In the genomic region with DNA sequence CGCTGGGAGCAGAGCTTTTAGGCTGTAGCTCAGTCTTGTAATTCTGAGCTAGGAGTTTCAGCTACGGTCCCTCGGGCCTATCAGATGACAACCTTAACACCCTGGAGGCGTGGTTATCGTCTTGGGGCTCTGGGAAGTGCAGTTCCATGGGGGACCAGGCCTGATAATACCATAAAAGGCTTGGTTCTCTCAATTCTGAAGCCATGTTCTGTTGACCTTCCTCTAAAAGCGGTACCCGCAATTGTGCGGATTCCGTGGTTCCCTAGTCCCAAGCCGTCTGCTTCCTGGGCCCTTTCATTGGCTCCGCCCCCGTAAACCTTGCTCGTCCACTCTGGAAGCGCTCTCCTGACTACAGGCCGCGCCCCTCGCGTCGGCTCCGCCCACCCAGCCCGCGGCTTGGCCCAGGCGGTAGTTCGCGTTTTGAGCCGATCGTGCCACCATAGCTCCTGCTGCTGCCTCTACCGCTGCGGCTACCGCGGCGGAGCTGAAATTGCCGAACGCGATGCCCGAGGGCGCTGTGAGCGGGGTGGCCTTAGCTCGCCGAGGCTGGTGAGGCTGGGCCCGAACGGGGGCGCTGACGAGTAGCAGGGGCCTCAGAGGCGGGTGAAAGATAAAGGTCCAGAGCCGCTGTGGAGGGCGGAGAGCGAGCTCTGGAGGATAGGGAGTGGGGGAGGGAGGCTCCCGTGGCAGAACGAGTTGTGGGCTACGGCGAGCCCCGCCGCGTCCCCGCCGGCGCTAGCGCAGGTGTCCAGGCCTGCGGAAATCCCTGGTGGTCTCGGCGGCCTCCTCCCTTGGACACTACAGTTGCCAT, we compare ENCODE assay signal across 8 cellular contexts. TPM values are rescaled to one million over a fixed set of nuclear protein-coding genes. Genes with fewer than 3 reads are reported as not detected.
DNase-seq lines count a peak whose midpoint lies in the region; ATAC-seq, FAIRE-seq and TF ChIP-seq lines count a peak whose summit lies in the region.

A gene with protein sequence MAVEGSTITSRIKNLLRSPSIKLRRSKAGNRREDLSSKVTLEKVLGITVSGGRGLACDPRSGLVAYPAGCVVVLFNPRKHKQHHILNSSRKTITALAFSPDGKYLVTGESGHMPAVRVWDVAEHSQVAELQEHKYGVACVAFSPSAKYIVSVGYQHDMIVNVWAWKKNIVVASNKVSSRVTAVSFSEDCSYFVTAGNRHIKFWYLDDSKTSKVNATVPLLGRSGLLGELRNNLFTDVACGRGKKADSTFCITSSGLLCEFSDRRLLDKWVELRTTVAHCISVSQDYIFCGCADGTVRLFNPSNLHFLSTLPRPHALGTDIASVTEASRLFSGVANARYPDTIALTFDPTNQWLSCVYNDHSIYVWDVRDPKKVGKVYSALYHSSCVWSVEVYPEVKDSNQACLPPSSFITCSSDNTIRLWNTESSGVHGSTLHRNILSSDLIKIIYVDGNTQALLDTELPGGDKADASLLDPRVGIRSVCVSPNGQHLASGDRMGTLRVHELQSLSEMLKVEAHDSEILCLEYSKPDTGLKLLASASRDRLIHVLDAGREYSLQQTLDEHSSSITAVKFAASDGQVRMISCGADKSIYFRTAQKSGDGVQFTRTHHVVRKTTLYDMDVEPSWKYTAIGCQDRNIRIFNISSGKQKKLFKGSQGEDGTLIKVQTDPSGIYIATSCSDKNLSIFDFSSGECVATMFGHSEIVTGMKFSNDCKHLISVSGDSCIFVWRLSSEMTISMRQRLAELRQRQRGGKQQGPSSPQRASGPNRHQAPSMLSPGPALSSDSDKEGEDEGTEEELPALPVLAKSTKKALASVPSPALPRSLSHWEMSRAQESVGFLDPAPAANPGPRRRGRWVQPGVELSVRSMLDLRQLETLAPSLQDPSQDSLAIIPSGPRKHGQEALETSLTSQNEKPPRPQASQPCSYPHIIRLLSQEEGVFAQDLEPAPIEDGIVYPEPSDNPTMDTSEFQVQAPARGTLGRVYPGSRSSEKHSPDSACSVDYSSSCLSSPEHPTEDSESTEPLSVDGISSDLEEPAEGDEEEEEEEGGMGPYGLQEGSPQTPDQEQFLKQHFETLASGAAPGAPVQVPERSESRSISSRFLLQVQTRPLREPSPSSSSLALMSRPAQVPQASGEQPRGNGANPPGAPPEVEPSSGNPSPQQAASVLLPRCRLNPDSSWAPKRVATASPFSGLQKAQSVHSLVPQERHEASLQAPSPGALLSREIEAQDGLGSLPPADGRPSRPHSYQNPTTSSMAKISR (N-terminal part only) (plus strand): TSS at position 423 of the 811 bp plus-strand sequence. CDS start 792 bp downstream, outside the sequence.

- peak within 1 kb of the TSS; percentile 63 for H3K9ac ChIP-seq in smooth muscle cell (ENCODE audit: low read depth)

- peaks cover 5% of the 10 kb centered on the region for H3K79me2 ChIP-seq in smooth muscle cell (ENCODE audit: low read depth)

- H3K36me3 ChIP-seq in WERI-Rb-1 (no peaks in the 10 kb centered on the region), bronchial epithelial cell (ENCODE audit: control insufficient read depth, insufficient read depth, low read length) (no peaks in the 10 kb centered on the region), smooth muscle cell (ENCODE audit: low read depth) (no peaks in the 10 kb centered on the region)

- H3K4me3 ChIP-seq in WERI-Rb-1 (ENCODE audit: low read depth, low read length) (peak within 1 kb of the TSS; percentile 82), bronchial epithelial cell (ENCODE audit: low read depth, low read length) (peak within 1 kb of the TSS; percentile 74), smooth muscle cell (peak within 1 kb of the TSS; percentile 64)

- peak; percentile 95 for DNase-seq in AG08396 (ENCODE audit: low spot score)
- peak; percentile 97 for DNase-seq in NCI-H2227 (lab: John Stamatoyannopoulos, UW; ENCODE audit: unreplicated experiment)
- DNase-seq in WERI-Rb-1 = peak; percentile 98
- DNase-seq in bronchial epithelial cell (ENCODE audit: low read depth) = peak; percentile 96
- DNase-seq in iPS-NIHi7 (ENCODE audit: extremely low spot score) = peak; percentile 97
- peak; percentile 87 for DNase-seq in smooth muscle cell (lab: John Stamatoyannopoulos, UW; ENCODE audit: unreplicated experiment)

- ATAC-seq in GM18907 (IDR thresholded peaks at IDR 0.05; ENCODE audit: unreplicated experiment) (peak; percentile 85), HG03159 (IDR thresholded peaks at IDR 0.05; ENCODE audit: unreplicated experiment) (peak; percentile 75)

- H4K20me1 ChIP-seq in smooth muscle cell (ENCODE audit: low read depth) = peaks cover 35% of the 10 kb centered on the region

- no peak for FAIRE-seq in bronchial epithelial cell (lab: Jason Lieb, UNC)

- no peaks in the 10 kb centered on the region for H3K27me3 ChIP-seq in WERI-Rb-1 (ENCODE audit: insufficient read depth, low read depth, severe bottlenecking)
- H3K27me3 ChIP-seq in bronchial epithelial cell (ENCODE audit: control insufficient read depth, insufficient read depth, low read length) = no peaks in the 10 kb centered on the region
- no peaks in the 10 kb centered on the region for H3K27me3 ChIP-seq in smooth muscle cell (ENCODE audit: low read depth)

- peak within 1 kb of the TSS; percentile 27 for H2AFZ ChIP-seq in smooth muscle cell (ENCODE audit: low read depth)

- H3F3A ChIP-seq in smooth muscle cell (ENCODE audit: low read depth) = peaks cover 30% of the 10 kb centered on the region

- TF ChIP-seq CTCF in WERI-Rb-1 (IDR thresholded peaks at IDR 0.05; ENCODE audit: low read depth, low read length) (peak; percentile 84), bronchial epithelial cell (IDR thresholded peaks at IDR 0.05; ENCODE audit: insufficient read depth, low read length, severe bottlenecking) (peak; percentile 79), smooth muscle cell (IDR thresholded peaks at IDR 0.05; ENCODE audit: borderline replicate concordance, insufficient read depth, poor library complexity, severe bottlenecking) (peak; percentile 54)

- peak within 1 kb of the TSS; percentile 65 for H3K27ac ChIP-seq in WERI-Rb-1
- H3K27ac ChIP-seq in smooth muscle cell (ENCODE audit: low read depth) = peak within 1 kb of the TSS; percentile 63

- 1% methylated on average over 62 of the region's 62 CpGs for WGBS in smooth muscle cell (ENCODE audit: low lambda C conversion rate)

- H3K4me1 ChIP-seq in smooth muscle cell (ENCODE audit: low read depth) = peaks cover 37% of the 10 kb centered on the region

- H3K4me2 ChIP-seq in smooth muscle cell = peak within 1 kb of the TSS; percentile 88

- H3K9me3 ChIP-seq in WERI-Rb-1 (ENCODE audit: severe bottlenecking) (no peaks in the 10 kb centered on the region), smooth muscle cell (replicated peaks; ENCODE audit: low read depth) (no peaks in the 10 kb centered on the region)

RNA-seq across cellular contexts. Expression of the gene that starts here (rescaled TPM):
- 12.9 and 17.9 TPM in 2 replicates for total RNA-seq in bronchial epithelial cell
- 9.0 and 10.7 TPM in 2 replicates for total RNA-seq in smooth muscle cell
- 6.6 and 9.3 TPM in 2 replicates for polyA plus RNA-seq in smooth muscle cell

Comparison
In these comparisons a context has a peak if more than half of its experiments do, and no peak if none do; other contexts are left out.
1. Peak in every context shown above with its lines: DNase-seq, ATAC-seq, H3K4me3 ChIP-seq and H3K27ac ChIP-seq.